In the genomic region with DNA sequence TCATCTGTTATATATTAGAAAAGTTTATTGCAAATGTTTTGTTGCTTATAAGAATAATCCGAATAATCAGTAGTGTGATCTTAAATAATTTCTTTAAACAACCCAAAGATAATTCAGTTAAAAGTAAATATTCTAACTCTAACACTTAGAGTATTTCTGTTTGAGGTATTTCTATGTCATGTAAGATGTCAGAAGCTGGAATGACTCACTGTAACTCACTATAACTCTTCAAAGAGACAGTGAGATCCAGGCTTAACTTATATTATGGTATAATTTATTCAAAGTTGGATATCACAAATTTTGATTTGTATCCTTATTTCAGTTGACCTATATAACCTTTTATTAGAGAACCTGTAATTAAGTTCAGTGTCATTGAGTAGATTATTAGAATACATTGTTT, we compare ENCODE assay signal across 12 cellular contexts.
"Had no signal": no experiment of that assay in that cellular context is flagged by ENCODE, and none has a peak within 500 bp of the region (broad histone marks: within the 10 kb centered on the region; RNA-seq: fewer than 3 reads in every experiment).

No MANE protein-coding gene starts in this region.

- H3K36me3 ChIP-seq: brain microvascular endothelial cell had no signal

- DNase-seq: activated B cell treated with CpG ODN at 0.5 μM for 24 hours; activated CD4-positive, alpha-beta T cell treated with anti-CD3 and anti-CD28 coated beads, Interleukin-2, amount 50 U/mL, for 1 hour; activated CD8-positive, alpha-beta memory T cell treated with anti-CD3 and anti-CD28 coated beads for 24 hours; activated naive CD8-positive, alpha-beta T cell treated with anti-CD3 and anti-CD28 coated beads for 36 hours; brain microvascular endothelial cell; dermis blood vessel endothelial cell; effector memory CD8-positive, alpha-beta T cell; left ventricle myocardium superior; naive thymus-derived CD8-positive, alpha-beta T cell; stimulated activated CD4-positive, alpha-beta T cell treated with anti-CD3 and anti-CD28 coated beads, Interleukin-4, amount 100 ng/mL, for 24 hours; stimulated activated CD8-positive, alpha-beta memory T cell treated with anti-CD3 and anti-CD28 coated beads, Interleukin-4, amount 100 ng/mL, for 48 hours; SW 1271 had no signal

- H3K27me3 ChIP-seq: brain microvascular endothelial cell had no signal

- ATAC-seq: effector memory CD8-positive, alpha-beta T cell; left ventricle myocardium superior; naive thymus-derived CD8-positive, alpha-beta T cell had no signal
